ENCODE assay signal across 35 cellular contexts in the genomic region with DNA sequence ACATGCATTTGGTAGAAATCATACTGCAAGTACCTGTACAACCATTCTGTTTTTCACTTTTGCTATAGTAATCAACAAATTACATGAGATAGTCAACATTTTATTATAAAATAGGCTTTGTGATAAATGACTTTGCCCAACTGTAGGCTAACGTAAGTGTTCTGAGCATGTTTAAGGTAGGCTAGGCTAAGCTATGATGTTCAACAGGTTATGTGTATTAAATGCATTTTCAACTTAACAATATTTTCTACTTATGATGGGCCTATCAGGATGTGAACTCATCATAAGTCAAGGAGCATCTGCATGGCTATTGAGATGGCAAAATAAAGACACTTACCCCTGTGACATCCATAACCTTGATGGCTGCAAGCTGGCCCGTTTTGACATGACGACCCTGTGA.
"Had no signal": no experiment of that assay in that cellular context is flagged by ENCODE, and none has a peak within 500 bp of the region (broad histone marks: within the 10 kb centered on the region; RNA-seq: fewer than 3 reads in every experiment).

No MANE protein-coding gene starts in this region.

- FAIRE-seq: colon had no signal

- ATAC-seq: activated naive CD4-positive, alpha-beta T cell treated with anti-CD3 and anti-CD28 coated beads, Interleukin-2, amount 50 U/mL, for 72 hours; activated naive CD8-positive, alpha-beta T cell treated with anti-CD3 and anti-CD28 coated beads, Interleukin-2, amount 50 U/mL, for 24 hours; activated T-cell treated with anti-CD3 and anti-CD28 coated beads, Interleukin-2, amount 50 U/mL, for 72 hours; body of pancreas; effector memory CD8-positive, alpha-beta T cell; foreskin keratinocyte; gastrocnemius medialis; heart left ventricle; T-helper 17 cell had no signal

- H3K27ac Mint-ChIP-seq: activated CD4-positive, alpha-beta memory T cell treated with anti-CD3 and anti-CD28 coated beads, Interleukin-2, amount 10 ng/mL, durations not matched to agents 7 days and 5 days; activated CD4-positive, alpha-beta T cell treated with anti-CD3 and anti-CD28 coated beads, Interleukin-2, amount 10 ng/mL, durations not matched to agents 7 days and 5 days; activated naive CD4-positive, alpha-beta T cell treated with anti-CD3 and anti-CD28 coated beads, Interleukin-2, amount 50 U/mL, for 72 hours; activated naive CD8-positive, alpha-beta T cell treated with anti-CD3 and anti-CD28 coated beads, Interleukin-2, amount 50 U/mL, for 24 hours; activated T-cell treated with anti-CD3 and anti-CD28 coated beads, Interleukin-2, amount 50 U/mL, for 72 hours; T-helper 17 cell; T-helper 2 cell treated with Interferon-gamma antibody and Interleukin-4, amounts not matched to agents 5 μg/mL and 100 μg/mL, for 36 hours had no signal

- H3K4me3 ChIP-seq: adrenal gland, body of pancreas, esophagus muscularis mucosa, gastrocnemius medialis, heart left ventricle had no signal

- H3K9me3 ChIP-seq: adrenal gland, body of pancreas, esophagus muscularis mucosa, gastrocnemius medialis had no signal

- H3K27me3 ChIP-seq: adrenal gland, body of pancreas, esophagus muscularis mucosa, foreskin keratinocyte, gastrocnemius medialis, heart left ventricle had no signal

- H3K36me3 ChIP-seq: adrenal gland, esophagus muscularis mucosa, gastrocnemius medialis had no signal

- DNase-seq: activated CD4-positive, alpha-beta memory T cell treated with anti-CD3 and anti-CD28 coated beads, Interleukin-2, amount 10 ng/mL, durations not matched to agents 7 days and 5 days; activated CD4-positive, alpha-beta T cell treated with anti-CD3 and anti-CD28 coated beads for 4 hours; activated CD4-positive, alpha-beta T cell treated with anti-CD3 and anti-CD28 coated beads, Interleukin-2, amount 10 ng/mL, durations not matched to agents 7 days and 5 days; activated CD4-positive, alpha-beta T cell treated with anti-CD3 and anti-CD28 coated beads, Interleukin-2, amount 50 U/mL, for 4 hours; activated CD4-positive, CD25-positive, alpha-beta regulatory T cell; activated CD4-positive, CD25-positive, alpha-beta regulatory T cell treated with anti-CD3 and anti-CD28 coated beads, Interleukin-2, amount 50 U/mL, for 72 hours; activated CD8-positive, alpha-beta memory T cell treated with anti-CD3 and anti-CD28 coated beads, Interleukin-2, amount 50 U/mL, for 48 hours; activated effector memory CD4-positive, alpha-beta T cell treated with Interleukin-2 at 50 U/mL for 16 hours; activated gamma-delta T cell treated with Interleukin-2 at 50 U/mL for 16 hours; activated naive CD4-positive, alpha-beta T cell treated with Interleukin-2 at 50 U/mL for 16 hours; activated naive CD8-positive, alpha-beta T cell treated with anti-CD3 and anti-CD28 coated beads, Interleukin-2, amount 50 U/mL, for 24 hours; activated T-cell treated with anti-CD3 and anti-CD28 coated beads for 4 hours; activated T-cell treated with anti-CD3 and anti-CD28 coated beads, Interleukin-2, amount 50 U/mL, for 24 hours; activated T-cell treated with anti-CD3 and anti-CD28 coated beads, Interleukin-2, amount 50 U/mL, for 72 hours; adrenal gland; amygdala; aorta; body of pancreas; caudate nucleus; cortex of kidney; dermis blood vessel endothelial cell; effector CD4-positive, alpha-beta T cell; effector memory CD8-positive, alpha-beta T cell; erythroblast; foreskin keratinocyte; gastrocnemius medialis; glutamatergic neuron; heart left ventricle; T-helper 1 cell; T-helper 17 cell; T1000 had no signal

- H3K4me1 ChIP-seq: adrenal gland, body of pancreas had no signal

- H3K27ac ChIP-seq: adrenal gland, body of pancreas, foreskin keratinocyte, gastrocnemius medialis, heart left ventricle had no signal

- H3K4me3 Mint-ChIP-seq: activated CD4-positive, alpha-beta memory T cell treated with anti-CD3 and anti-CD28 coated beads, Interleukin-2, amount 10 ng/mL, durations not matched to agents 7 days and 5 days; activated CD4-positive, alpha-beta T cell treated with anti-CD3 and anti-CD28 coated beads, Interleukin-2, amount 10 ng/mL, durations not matched to agents 7 days and 5 days; activated naive CD8-positive, alpha-beta T cell treated with anti-CD3 and anti-CD28 coated beads, Interleukin-2, amount 50 U/mL, for 24 hours; activated T-cell treated with anti-CD3 and anti-CD28 coated beads, Interleukin-2, amount 50 U/mL, for 24 hours; activated T-cell treated with anti-CD3 and anti-CD28 coated beads, Interleukin-2, amount 50 U/mL, for 72 hours; effector memory CD8-positive, alpha-beta T cell; T-helper 17 cell; T-helper 2 cell treated with Interferon-gamma antibody and Interleukin-4, amounts not matched to agents 5 μg/mL and 100 μg/mL, for 36 hours had no signal

- H3K27me3 Mint-ChIP-seq: activated CD4-positive, alpha-beta memory T cell treated with anti-CD3 and anti-CD28 coated beads, Interleukin-2, amount 10 ng/mL, durations not matched to agents 7 days and 5 days; activated CD4-positive, alpha-beta T cell treated with anti-CD3 and anti-CD28 coated beads, Interleukin-2, amount 10 ng/mL, durations not matched to agents 7 days and 5 days; activated naive CD8-positive, alpha-beta T cell treated with anti-CD3 and anti-CD28 coated beads, Interleukin-2, amount 50 U/mL, for 24 hours; activated T-cell treated with anti-CD3 and anti-CD28 coated beads, Interleukin-2, amount 50 U/mL, for 24 hours; effector memory CD8-positive, alpha-beta T cell; T-helper 17 cell had no signal
